ENCODE assay signal across 1 cellular context in the genomic region with DNA sequence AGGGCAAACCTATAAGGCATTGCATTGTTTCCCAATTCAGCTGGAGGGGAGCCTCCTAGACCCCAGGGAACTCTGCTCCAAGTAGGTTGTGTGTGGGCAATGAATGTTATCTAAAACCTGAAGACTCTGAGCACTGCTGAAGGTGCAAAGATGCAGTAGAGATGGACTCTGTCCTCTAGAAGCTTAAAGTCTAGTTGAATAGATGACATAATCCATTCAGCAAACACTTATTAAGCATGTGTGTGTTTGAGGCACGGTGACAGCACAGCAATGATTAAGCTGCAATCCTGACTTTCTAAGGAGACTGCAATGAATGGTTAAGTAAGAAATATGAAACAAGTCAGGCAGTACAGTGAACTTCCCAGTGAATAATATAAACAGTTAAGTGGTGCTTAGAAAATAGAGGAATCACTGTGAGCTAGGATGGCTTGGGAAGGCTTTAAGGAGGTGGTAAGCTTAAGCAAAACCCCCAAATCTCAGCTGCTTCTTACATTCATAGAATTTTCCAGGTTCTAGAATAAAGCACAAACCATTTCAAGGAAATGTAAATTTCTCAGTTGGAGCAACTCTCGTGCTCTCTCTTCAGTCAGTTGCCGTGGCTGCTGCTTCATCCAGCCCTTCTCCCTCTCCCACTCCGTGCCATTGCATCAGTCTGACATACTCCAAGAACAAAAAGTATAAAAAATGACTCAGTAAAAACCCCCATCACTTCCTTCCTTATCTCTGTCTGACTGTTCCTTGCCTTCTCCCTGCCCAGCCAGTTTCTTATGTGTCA.
TF ChIP-seq lines count a peak whose summit lies in the region.

No MANE protein-coding gene starts in this region.

TF ChIP-seq in HepG2, 621 proteins besides CTCF, POLR2A, EP300 and RAD21 (continued from another document and continues in another):
- TF ChIP-seq NR2C2 (CRISPR knock-in tag; IDR thresholded peaks at IDR 0.05; ENCODE audit: borderline replicate concordance) (peak; percentile 35; the same call in 1 of the 2 replicates), SOX13 (IDR thresholded peaks at IDR 0.05) (0 out of 2 replicates have a peak, but pooled peaks have one; percentile 40), SOX13 (CRISPR knock-in tag; conservative IDR thresholded peaks at IDR 0.05 in 1 of 2, IDR thresholded peaks at IDR 0.05 in 1 of 2) (peak in 1 of 2 experiments; percentile 78; a peak in 2 of 4 replicates), FOSL2 (CRISPR knock-in tag; IDR thresholded peaks at IDR 0.05) (peak; percentile 76), PHF21A (CRISPR knock-in tag; IDR thresholded peaks at IDR 0.05) (peak; percentile 58), ERF (CRISPR knock-in tag; IDR thresholded peaks at IDR 0.05) (peak; percentile 66), ADNP (CRISPR knock-in tag; IDR thresholded peaks at IDR 0.05) (no peak), NCOR1 (IDR thresholded peaks at IDR 0.05; ENCODE audit: borderline replicate concordance, low read length) (peak; percentile 85; the same call in 1 of the 2 replicates), SOX5 (CRISPR knock-in tag; IDR thresholded peaks at IDR 0.05; ENCODE audit: borderline replicate concordance) (peak; percentile 72), ZSCAN20 (CRISPR knock-in tag; IDR thresholded peaks at IDR 0.05; ENCODE audit: borderline replicate concordance) (no peak), ETV6 (CRISPR knock-in tag; conservative IDR thresholded peaks at IDR 0.05) (0 out of 2 replicates have a peak, but pooled peaks have one; percentile 69), PITX1 (CRISPR knock-in tag; IDR thresholded peaks at IDR 0.05) (peak; percentile 82; the same call in 1 of the 2 replicates), MATR3 (CRISPR knock-in tag; IDR thresholded peaks at IDR 0.05) (no peak), MEIS2 (CRISPR knock-in tag; IDR thresholded peaks at IDR 0.05) (peak; percentile 64; the same call in 1 of the 2 replicates), CEBPB (IDR thresholded peaks at IDR 0.05; ENCODE audit: borderline replicate concordance, low read depth, low read length) (peak; percentile 27; the same call in 1 of the 2 replicates), FOXJ3 (CRISPR knock-in tag; IDR thresholded peaks at IDR 0.05; ENCODE audit: borderline replicate concordance) (peak; percentile 66; the same call in 1 of the 2 replicates), RXRB (CRISPR knock-in tag; IDR thresholded peaks at IDR 0.05; ENCODE audit: borderline replicate concordance) (peak; percentile 80), ZNF589 (CRISPR knock-in tag; conservative IDR thresholded peaks at IDR 0.05) (0 out of 2 replicates have a peak, but pooled peaks have one; percentile 19), ZEB1 (IDR thresholded peaks at IDR 0.05; ENCODE audit: insufficient replicate concordance, low read depth) (no peak), FOXA3 (CRISPR knock-in tag; IDR thresholded peaks at IDR 0.05) (peak; percentile 80), TGIF2 (CRISPR knock-in tag; IDR thresholded peaks at IDR 0.05) (peak; percentile 84)
- TF ChIP-seq, protein P1, sequence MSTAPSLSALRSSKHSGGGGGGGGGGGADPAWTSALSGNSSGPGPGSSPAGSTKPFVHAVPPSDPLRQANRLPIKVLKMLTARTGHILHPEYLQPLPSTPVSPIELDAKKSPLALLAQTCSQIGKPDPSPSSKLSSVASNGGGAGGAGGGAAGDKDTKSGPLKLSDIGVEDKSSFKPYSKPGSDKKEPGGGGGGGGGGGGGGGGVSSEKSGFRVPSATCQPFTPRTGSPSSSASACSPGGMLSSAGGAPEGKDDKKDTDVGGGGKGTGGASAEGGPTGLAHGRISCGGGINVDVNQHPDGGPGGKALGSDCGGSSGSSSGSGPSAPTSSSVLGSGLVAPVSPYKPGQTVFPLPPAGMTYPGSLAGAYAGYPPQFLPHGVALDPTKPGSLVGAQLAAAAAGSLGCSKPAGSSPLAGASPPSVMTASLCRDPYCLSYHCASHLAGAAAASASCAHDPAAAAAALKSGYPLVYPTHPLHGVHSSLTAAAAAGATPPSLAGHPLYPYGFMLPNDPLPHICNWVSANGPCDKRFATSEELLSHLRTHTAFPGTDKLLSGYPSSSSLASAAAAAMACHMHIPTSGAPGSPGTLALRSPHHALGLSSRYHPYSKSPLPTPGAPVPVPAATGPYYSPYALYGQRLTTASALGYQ (CRISPR knock-in tag; IDR thresholded peaks at IDR 0.05): peak; percentile 42; the same call in 1 of the 2 replicates
- TF ChIP-seq, protein P2, sequence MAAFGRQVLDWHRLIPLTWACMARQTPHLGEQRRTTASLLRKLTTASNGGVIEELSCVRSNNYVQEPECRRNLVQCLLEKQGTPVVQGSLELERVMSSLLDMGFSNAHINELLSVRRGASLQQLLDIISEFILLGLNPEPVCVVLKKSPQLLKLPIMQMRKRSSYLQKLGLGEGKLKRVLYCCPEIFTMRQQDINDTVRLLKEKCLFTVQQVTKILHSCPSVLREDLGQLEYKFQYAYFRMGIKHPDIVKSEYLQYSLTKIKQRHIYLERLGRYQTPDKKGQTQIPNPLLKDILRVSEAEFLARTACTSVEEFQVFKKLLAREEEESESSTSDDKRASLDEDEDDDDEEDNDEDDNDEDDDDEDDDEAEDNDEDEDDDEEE (CRISPR knock-in tag; IDR thresholded peaks at IDR 0.05): no peak
- TF ChIP-seq, protein P3, sequence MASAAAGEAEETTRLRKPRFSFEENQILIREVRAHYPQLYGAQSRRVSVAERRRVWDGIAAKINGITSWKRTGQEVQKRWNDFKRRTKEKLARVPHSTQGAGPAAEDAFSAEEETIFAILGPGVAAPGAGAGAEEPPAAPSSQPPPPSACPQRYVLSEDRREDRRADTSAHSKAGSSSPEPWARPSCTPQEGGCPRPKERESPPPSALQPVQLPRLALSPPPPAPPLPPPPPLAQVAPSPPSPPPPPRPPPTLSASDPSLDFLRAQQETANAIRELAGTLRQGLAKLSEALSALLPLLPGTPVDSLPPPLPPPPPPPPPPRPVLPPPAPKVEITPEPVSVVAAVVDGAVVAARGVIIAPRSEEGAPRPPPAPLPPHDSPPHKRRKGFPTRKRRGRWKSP (CRISPR knock-in tag; IDR thresholded peaks at IDR 0.05): peak; percentile 66; the same call in 1 of the 2 replicates
- TF ChIP-seq, protein P4, sequence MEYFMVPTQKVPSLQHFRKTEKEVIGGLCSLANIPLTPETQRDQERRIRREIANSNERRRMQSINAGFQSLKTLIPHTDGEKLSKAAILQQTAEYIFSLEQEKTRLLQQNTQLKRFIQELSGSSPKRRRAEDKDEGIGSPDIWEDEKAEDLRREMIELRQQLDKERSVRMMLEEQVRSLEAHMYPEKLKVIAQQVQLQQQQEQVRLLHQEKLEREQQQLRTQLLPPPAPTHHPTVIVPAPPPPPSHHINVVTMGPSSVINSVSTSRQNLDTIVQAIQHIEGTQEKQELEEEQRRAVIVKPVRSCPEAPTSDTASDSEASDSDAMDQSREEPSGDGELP (IDR thresholded peaks at IDR 0.05; ENCODE audit: borderline replicate concordance, low read depth): peak; percentile 31; the same call in 1 of the 2 replicates
- TF ChIP-seq, protein P5, sequence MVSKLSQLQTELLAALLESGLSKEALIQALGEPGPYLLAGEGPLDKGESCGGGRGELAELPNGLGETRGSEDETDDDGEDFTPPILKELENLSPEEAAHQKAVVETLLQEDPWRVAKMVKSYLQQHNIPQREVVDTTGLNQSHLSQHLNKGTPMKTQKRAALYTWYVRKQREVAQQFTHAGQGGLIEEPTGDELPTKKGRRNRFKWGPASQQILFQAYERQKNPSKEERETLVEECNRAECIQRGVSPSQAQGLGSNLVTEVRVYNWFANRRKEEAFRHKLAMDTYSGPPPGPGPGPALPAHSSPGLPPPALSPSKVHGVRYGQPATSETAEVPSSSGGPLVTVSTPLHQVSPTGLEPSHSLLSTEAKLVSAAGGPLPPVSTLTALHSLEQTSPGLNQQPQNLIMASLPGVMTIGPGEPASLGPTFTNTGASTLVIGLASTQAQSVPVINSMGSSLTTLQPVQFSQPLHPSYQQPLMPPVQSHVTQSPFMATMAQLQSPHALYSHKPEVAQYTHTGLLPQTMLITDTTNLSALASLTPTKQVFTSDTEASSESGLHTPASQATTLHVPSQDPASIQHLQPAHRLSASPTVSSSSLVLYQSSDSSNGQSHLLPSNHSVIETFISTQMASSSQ (IDR thresholded peaks at IDR 0.05; ENCODE audit: low read depth): peak; percentile 57; the same call in 1 of the 2 replicates
- TF ChIP-seq, protein P5 (CRISPR knock-in tag; IDR thresholded peaks at IDR 0.05; ENCODE audit: borderline replicate concordance): no peak; the same call in 1 of the 2 replicates
- TF ChIP-seq, protein P6, sequence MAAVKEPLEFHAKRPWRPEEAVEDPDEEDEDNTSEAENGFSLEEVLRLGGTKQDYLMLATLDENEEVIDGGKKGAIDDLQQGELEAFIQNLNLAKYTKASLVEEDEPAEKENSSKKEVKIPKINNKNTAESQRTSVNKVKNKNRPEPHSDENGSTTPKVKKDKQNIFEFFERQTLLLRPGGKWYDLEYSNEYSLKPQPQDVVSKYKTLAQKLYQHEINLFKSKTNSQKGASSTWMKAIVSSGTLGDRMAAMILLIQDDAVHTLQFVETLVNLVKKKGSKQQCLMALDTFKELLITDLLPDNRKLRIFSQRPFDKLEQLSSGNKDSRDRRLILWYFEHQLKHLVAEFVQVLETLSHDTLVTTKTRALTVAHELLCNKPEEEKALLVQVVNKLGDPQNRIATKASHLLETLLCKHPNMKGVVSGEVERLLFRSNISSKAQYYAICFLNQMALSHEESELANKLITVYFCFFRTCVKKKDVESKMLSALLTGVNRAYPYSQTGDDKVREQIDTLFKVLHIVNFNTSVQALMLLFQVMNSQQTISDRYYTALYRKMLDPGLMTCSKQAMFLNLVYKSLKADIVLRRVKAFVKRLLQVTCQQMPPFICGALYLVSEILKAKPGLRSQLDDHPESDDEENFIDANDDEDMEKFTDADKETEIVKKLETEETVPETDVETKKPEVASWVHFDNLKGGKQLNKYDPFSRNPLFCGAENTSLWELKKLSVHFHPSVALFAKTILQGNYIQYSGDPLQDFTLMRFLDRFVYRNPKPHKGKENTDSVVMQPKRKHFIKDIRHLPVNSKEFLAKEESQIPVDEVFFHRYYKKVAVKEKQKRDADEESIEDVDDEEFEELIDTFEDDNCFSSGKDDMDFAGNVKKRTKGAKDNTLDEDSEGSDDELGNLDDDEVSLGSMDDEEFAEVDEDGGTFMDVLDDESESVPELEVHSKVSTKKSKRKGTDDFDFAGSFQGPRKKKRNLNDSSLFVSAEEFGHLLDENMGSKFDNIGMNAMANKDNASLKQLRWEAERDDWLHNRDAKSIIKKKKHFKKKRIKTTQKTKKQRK (IDR thresholded peaks at IDR 0.05; ENCODE audit: low read length): no peak
- TF ChIP-seq, protein P7, sequence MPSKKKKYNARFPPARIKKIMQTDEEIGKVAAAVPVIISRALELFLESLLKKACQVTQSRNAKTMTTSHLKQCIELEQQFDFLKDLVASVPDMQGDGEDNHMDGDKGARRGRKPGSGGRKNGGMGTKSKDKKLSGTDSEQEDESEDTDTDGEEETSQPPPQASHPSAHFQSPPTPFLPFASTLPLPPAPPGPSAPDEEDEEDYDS (CRISPR knock-in tag; IDR thresholded peaks at IDR 0.05): 0 out of 2 replicates have a peak, but pooled peaks have one; percentile 29
- TF ChIP-seq, protein P8, sequence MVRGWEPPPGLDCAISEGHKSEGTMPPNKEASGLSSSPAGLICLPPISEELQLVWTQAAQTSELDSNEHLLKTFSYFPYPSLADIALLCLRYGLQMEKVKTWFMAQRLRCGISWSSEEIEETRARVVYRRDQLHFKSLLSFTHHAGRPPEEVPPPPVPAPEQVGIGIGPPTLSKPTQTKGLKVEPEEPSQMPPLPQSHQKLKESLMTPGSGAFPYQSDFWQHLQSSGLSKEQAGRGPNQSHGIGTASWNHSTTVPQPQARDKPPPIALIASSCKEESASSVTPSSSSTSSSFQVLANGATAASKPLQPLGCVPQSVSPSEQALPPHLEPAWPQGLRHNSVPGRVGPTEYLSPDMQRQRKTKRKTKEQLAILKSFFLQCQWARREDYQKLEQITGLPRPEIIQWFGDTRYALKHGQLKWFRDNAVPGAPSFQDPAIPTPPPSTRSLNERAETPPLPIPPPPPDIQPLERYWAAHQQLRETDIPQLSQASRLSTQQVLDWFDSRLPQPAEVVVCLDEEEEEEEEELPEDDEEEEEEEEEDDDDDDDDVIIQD (CRISPR knock-in tag; IDR thresholded peaks at IDR 0.05; ENCODE audit: low read depth): peak; percentile 70; the same call in 1 of the 2 replicates
- TF ChIP-seq, protein P9, sequence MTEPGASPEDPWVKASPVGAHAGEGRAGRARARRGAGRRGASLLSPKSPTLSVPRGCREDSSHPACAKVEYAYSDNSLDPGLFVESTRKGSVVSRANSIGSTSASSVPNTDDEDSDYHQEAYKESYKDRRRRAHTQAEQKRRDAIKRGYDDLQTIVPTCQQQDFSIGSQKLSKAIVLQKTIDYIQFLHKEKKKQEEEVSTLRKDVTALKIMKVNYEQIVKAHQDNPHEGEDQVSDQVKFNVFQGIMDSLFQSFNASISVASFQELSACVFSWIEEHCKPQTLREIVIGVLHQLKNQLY (CRISPR knock-in tag; IDR thresholded peaks at IDR 0.05): peak; percentile 75; the same call in 1 of the 2 replicates
- TF ChIP-seq, protein P10, sequence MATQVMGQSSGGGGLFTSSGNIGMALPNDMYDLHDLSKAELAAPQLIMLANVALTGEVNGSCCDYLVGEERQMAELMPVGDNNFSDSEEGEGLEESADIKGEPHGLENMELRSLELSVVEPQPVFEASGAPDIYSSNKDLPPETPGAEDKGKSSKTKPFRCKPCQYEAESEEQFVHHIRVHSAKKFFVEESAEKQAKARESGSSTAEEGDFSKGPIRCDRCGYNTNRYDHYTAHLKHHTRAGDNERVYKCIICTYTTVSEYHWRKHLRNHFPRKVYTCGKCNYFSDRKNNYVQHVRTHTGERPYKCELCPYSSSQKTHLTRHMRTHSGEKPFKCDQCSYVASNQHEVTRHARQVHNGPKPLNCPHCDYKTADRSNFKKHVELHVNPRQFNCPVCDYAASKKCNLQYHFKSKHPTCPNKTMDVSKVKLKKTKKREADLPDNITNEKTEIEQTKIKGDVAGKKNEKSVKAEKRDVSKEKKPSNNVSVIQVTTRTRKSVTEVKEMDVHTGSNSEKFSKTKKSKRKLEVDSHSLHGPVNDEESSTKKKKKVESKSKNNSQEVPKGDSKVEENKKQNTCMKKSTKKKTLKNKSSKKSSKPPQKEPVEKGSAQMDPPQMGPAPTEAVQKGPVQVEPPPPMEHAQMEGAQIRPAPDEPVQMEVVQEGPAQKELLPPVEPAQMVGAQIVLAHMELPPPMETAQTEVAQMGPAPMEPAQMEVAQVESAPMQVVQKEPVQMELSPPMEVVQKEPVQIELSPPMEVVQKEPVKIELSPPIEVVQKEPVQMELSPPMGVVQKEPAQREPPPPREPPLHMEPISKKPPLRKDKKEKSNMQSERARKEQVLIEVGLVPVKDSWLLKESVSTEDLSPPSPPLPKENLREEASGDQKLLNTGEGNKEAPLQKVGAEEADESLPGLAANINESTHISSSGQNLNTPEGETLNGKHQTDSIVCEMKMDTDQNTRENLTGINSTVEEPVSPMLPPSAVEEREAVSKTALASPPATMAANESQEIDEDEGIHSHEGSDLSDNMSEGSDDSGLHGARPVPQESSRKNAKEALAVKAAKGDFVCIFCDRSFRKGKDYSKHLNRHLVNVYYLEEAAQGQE (IDR thresholded peaks at IDR 0.05; ENCODE audit: borderline replicate concordance in 1 of 2, low read depth in 1 of 2, low read length in 2 of 2): 0 out of 4 replicates have a peak, but pooled peaks of 1 of the 2 experiments have one; percentile 31
